27 cellular contexts compared by ENCODE assay signal in genomic region chr6:113211185-113211584, GRCh38.
"Had no signal": no experiment of that assay in that cellular context is flagged by ENCODE, and none has a peak within 500 bp of the region (broad histone marks: within the 10 kb centered on the region; RNA-seq: fewer than 3 reads in every experiment).

No MANE protein-coding gene starts in this region.

- H3K27ac Mint-ChIP-seq: activated naive CD8-positive, alpha-beta T cell; nephron; progenitor cell of endocrine pancreas; stimulated activated effector memory CD8-positive, alpha-beta T cell treated with anti-CD3 and anti-CD28 coated beads, Interleukin-12 subunit alpha, Interleukin-12 subunit beta, amount 100 ng/mL, for 72 hours; stimulated activated naive CD8-positive, alpha-beta T cell treated with anti-CD3 and anti-CD28 coated beads, Interleukin-15, Interleukin-2, amounts not matched to agents 100 ng/mL and 50 ng/mL, for 24 hours had no signal

- ATAC-seq: foreskin keratinocyte; heart left ventricle; left lung; lower lobe of right lung; mucosa of descending colon; sciatic nerve; stimulated activated effector memory CD8-positive, alpha-beta T cell treated with anti-CD3 and anti-CD28 coated beads, Interleukin-12 subunit alpha, Interleukin-12 subunit beta, amount 100 ng/mL, for 72 hours had no signal

- H3K36me3 Mint-ChIP-seq: activated naive CD8-positive, alpha-beta T cell; stimulated activated effector memory CD8-positive, alpha-beta T cell treated with anti-CD3 and anti-CD28 coated beads, Interleukin-12 subunit alpha, Interleukin-12 subunit beta, amount 100 ng/mL, for 72 hours had no signal

- H3K4me3 Mint-ChIP-seq: activated naive CD8-positive, alpha-beta T cell; nephron; stimulated activated effector memory CD8-positive, alpha-beta T cell treated with anti-CD3 and anti-CD28 coated beads, Interleukin-12 subunit alpha, Interleukin-12 subunit beta, amount 100 ng/mL, for 72 hours; stimulated activated naive CD8-positive, alpha-beta T cell treated with anti-CD3 and anti-CD28 coated beads, Interleukin-15, Interleukin-2, amounts not matched to agents 100 ng/mL and 50 ng/mL, for 24 hours had no signal

- H3K4me3 ChIP-seq: esophagus muscularis mucosa, heart left ventricle, left lung, lower lobe of right lung, mucosa of descending colon, skin epidermis, thoracic aorta had no signal

- H3K4me1 Mint-ChIP-seq: nephron; stimulated activated effector memory CD8-positive, alpha-beta T cell treated with anti-CD3 and anti-CD28 coated beads, Interleukin-12 subunit alpha, Interleukin-12 subunit beta, amount 100 ng/mL, for 72 hours had no signal

- H3K9me3 Mint-ChIP-seq: stimulated activated effector memory CD8-positive, alpha-beta T cell treated with anti-CD3 and anti-CD28 coated beads, Interleukin-12 subunit alpha, Interleukin-12 subunit beta, amount 100 ng/mL, for 72 hours had no signal

- DNase-seq: activated CD4-positive, alpha-beta T cell treated with anti-CD3 and anti-CD28 coated beads for 4 hours; activated CD4-positive, alpha-beta T cell treated with anti-CD3 and anti-CD28 coated beads, Interleukin-2, amount 50 U/mL, for 4 hours; activated CD8-positive, alpha-beta memory T cell treated with anti-CD3 and anti-CD28 coated beads for 24 hours; activated effector memory CD4-positive, alpha-beta T cell treated with Interleukin-2 at 50 U/mL for 16 hours; activated naive CD4-positive, alpha-beta T cell treated with Interleukin-2 at 50 U/mL for 16 hours; anterior cingulate cortex; dermis blood vessel endothelial cell; effector CD4-positive, alpha-beta T cell; foreskin keratinocyte; heart left ventricle; hypothalamus; kidney glomerular epithelial cell; left lung; lower lobe of right lung; mesenchymal stem cell; mucosa of descending colon; stimulated activated CD4-positive, alpha-beta T cell treated with anti-CD3 and anti-CD28 coated beads, Interleukin-4, amount 100 ng/mL, for 24 hours; trophoblast cell had no signal

- H3K27ac ChIP-seq: esophagus muscularis mucosa, foreskin keratinocyte, heart left ventricle, left lung, lower lobe of right lung, skin epidermis, thoracic aorta had no signal

- H3K27me3 Mint-ChIP-seq: activated naive CD8-positive, alpha-beta T cell; progenitor cell of endocrine pancreas; stimulated activated naive CD8-positive, alpha-beta T cell treated with anti-CD3 and anti-CD28 coated beads, Interleukin-15, Interleukin-2, amounts not matched to agents 100 ng/mL and 50 ng/mL, for 24 hours had no signal
